Comparison of ENCODE assay signal across 1 cellular context in genomic region chr5:133292300-133292699, GRCh38.
A peak's percentile ranks its signal among the peaks of the same experiment; 100 is the strongest.
TF ChIP-seq lines count a peak whose summit lies in the region.

No MANE protein-coding gene starts in this region.

TF ChIP-seq in HEK293, 187 proteins besides CTCF, POLR2A, EP300 and RAD21 (continued from another document):
- TF ChIP-seq ZBTB6 (tag by site-specific recombination; IDR thresholded peaks at IDR 0.05) (no peak), ZNF175 (tag by site-specific recombination; IDR thresholded peaks at IDR 0.05) (no peak), KLF16 (tag by site-specific recombination; IDR thresholded peaks at IDR 0.05) (no peak), ZNF16 (tag by site-specific recombination; IDR thresholded peaks at IDR 0.05; ENCODE audit: low read depth) (no peak), ZBTB49 (tag by site-specific recombination; IDR thresholded peaks at IDR 0.05; ENCODE audit: low read depth) (no peak), ZNF155 (tag by site-specific recombination; IDR thresholded peaks at IDR 0.05) (no peak), TRIM28 (IDR thresholded peaks at IDR 0.05; ENCODE audit: borderline replicate concordance, low read length) (no peak), ZBTB17 (tag by site-specific recombination; IDR thresholded peaks at IDR 0.05) (no peak), ZBTB8A (tag by site-specific recombination; IDR thresholded peaks at IDR 0.05) (no peak), PBX3 (CRISPR knock-in tag; IDR thresholded peaks at IDR 0.05) (no peak), PRDM10 (tag by site-specific recombination; IDR thresholded peaks at IDR 0.05) (peak; percentile 68), ZBTB48 (tag by site-specific recombination; IDR thresholded peaks at IDR 0.05) (no peak), ZNF529 (tag by site-specific recombination; IDR thresholded peaks at IDR 0.05; ENCODE audit: insufficient replicate concordance) (no peak), ZNF707 (tag by site-specific recombination; IDR thresholded peaks at IDR 0.05) (no peak), ZNF354C (tag by site-specific recombination; IDR thresholded peaks at IDR 0.05; ENCODE audit: borderline replicate concordance, low read depth) (no peak), TCF7L2 (IDR thresholded peaks at IDR 0.05; ENCODE audit: borderline replicate concordance, low read depth, low read length) (no peak), ZBTB7A (tag by site-specific recombination; IDR thresholded peaks at IDR 0.05; ENCODE audit: low read depth) (no peak), MYNN (tag by site-specific recombination; IDR thresholded peaks at IDR 0.05; ENCODE audit: borderline replicate concordance) (no peak), ZNF366 (tag by site-specific recombination; conservative IDR thresholded peaks at IDR 0.05) (no peak), HOXC10 (CRISPR knock-in tag; IDR thresholded peaks at IDR 0.05) (no peak), ZNF140 (tag by site-specific recombination; IDR thresholded peaks at IDR 0.05) (no peak), ZNF501 (tag by site-specific recombination; IDR thresholded peaks at IDR 0.05) (no peak), ZNF76 (tag by site-specific recombination; IDR thresholded peaks at IDR 0.05; ENCODE audit: borderline replicate concordance, low read depth) (no peak), ZNF561 (tag by site-specific recombination; IDR thresholded peaks at IDR 0.05; ENCODE audit: borderline replicate concordance) (no peak), SP7 (tag by site-specific recombination; IDR thresholded peaks at IDR 0.05) (peak; percentile 94), ZNF777 (tag by site-specific recombination; IDR thresholded peaks at IDR 0.05; ENCODE audit: borderline replicate concordance) (no peak), ZSCAN4 (tag by site-specific recombination; IDR thresholded peaks at IDR 0.05) (no peak), ZNF24 (tag by site-specific recombination; IDR thresholded peaks at IDR 0.05) (peak; percentile 71; the same call in 1 of the 2 replicates), ZNF792 (tag by site-specific recombination; IDR thresholded peaks at IDR 0.05) (no peak)
- TF ChIP-seq, protein P1, sequence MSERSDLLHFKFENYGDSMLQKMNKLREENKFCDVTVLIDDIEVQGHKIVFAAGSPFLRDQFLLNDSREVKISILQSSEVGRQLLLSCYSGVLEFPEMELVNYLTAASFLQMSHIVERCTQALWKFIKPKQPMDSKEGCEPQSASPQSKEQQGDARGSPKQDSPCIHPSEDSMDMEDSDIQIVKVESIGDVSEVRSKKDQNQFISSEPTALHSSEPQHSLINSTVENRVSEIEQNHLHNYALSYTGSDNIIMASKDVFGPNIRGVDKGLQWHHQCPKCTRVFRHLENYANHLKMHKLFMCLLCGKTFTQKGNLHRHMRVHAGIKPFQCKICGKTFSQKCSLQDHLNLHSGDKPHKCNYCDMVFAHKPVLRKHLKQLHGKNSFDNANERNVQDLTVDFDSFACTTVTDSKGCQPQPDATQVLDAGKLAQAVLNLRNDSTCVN (tag by site-specific recombination; optimal IDR thresholded peaks at IDR 0.05) = no peak
- TF ChIP-seq, protein P2, sequence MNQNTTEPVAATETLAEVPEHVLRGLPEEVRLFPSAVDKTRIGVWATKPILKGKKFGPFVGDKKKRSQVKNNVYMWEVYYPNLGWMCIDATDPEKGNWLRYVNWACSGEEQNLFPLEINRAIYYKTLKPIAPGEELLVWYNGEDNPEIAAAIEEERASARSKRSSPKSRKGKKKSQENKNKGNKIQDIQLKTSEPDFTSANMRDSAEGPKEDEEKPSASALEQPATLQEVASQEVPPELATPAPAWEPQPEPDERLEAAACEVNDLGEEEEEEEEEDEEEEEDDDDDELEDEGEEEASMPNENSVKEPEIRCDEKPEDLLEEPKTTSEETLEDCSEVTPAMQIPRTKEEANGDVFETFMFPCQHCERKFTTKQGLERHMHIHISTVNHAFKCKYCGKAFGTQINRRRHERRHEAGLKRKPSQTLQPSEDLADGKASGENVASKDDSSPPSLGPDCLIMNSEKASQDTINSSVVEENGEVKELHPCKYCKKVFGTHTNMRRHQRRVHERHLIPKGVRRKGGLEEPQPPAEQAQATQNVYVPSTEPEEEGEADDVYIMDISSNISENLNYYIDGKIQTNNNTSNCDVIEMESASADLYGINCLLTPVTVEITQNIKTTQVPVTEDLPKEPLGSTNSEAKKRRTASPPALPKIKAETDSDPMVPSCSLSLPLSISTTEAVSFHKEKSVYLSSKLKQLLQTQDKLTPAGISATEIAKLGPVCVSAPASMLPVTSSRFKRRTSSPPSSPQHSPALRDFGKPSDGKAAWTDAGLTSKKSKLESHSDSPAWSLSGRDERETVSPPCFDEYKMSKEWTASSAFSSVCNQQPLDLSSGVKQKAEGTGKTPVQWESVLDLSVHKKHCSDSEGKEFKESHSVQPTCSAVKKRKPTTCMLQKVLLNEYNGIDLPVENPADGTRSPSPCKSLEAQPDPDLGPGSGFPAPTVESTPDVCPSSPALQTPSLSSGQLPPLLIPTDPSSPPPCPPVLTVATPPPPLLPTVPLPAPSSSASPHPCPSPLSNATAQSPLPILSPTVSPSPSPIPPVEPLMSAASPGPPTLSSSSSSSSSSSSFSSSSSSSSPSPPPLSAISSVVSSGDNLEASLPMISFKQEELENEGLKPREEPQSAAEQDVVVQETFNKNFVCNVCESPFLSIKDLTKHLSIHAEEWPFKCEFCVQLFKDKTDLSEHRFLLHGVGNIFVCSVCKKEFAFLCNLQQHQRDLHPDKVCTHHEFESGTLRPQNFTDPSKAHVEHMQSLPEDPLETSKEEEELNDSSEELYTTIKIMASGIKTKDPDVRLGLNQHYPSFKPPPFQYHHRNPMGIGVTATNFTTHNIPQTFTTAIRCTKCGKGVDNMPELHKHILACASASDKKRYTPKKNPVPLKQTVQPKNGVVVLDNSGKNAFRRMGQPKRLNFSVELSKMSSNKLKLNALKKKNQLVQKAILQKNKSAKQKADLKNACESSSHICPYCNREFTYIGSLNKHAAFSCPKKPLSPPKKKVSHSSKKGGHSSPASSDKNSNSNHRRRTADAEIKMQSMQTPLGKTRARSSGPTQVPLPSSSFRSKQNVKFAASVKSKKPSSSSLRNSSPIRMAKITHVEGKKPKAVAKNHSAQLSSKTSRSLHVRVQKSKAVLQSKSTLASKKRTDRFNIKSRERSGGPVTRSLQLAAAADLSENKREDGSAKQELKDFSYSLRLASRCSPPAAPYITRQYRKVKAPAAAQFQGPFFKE (tag by site-specific recombination; IDR thresholded peaks at IDR 0.05; ENCODE audit: borderline replicate concordance) = no peak
- TF ChIP-seq, protein P3, sequence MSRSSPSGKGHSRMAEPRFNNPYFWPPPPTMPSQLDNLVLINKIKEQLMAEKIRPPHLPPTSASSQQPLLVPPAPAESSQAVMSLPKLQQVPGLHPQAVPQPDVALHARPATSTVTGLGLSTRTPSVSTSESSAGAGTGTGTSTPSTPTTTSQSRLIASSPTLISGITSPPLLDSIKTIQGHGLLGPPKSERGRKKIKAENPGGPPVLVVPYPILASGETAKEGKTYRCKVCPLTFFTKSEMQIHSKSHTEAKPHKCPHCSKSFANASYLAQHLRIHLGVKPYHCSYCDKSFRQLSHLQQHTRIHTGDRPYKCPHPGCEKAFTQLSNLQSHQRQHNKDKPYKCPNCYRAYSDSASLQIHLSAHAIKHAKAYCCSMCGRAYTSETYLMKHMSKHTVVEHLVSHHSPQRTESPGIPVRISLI (tag by site-specific recombination; IDR thresholded peaks at IDR 0.05) = peak; percentile 80
TF ChIP-seq in HEK293: peak in this region for 23.
